16 cellular contexts compared by ENCODE assay signal in genomic region chrX:41538707-41539106, GRCh38.
A peak's percentile ranks its signal among the peaks of the same experiment; 100 is the strongest.
DNase-seq lines count a peak whose midpoint lies in the region; ATAC-seq, FAIRE-seq and TF ChIP-seq lines count a peak whose summit lies in the region.
"Had no signal": no experiment of that assay in that cellular context is flagged by ENCODE, and none has a peak within 500 bp of the region (broad histone marks: within the 10 kb centered on the region; RNA-seq: fewer than 3 reads in every experiment).

No MANE protein-coding gene starts in this region.

- no peak for TF ChIP-seq POLR2A in HepG2 (IDR thresholded peaks at IDR 0.05; ENCODE audit: insufficient read depth in 1 of 2, low read depth in 2 of 2, low read length in 2 of 2)

- H3K4me1 ChIP-seq in left lung (no peaks in the 10 kb centered on the region), HepG2 (ENCODE audit: insufficient read depth, low read length) (no peaks in the 10 kb centered on the region)
- H3K4me1 ChIP-seq: BE2C, HAP-1 had no signal

- H3K4me3 ChIP-seq in left lung, result no peak overlapping the region
- no peak overlapping the region for H3K4me3 ChIP-seq in HepG2 (replicated peaks in 1 of 3; ENCODE audit: insufficient read depth in 1 of 3, low read depth in 2 of 3, low read length in 3 of 3)
- H3K4me3 ChIP-seq: A549, HAP-1 had no signal

- H2AFZ ChIP-seq in HepG2 (ENCODE audit: low read length), result no peak overlapping the region

- peak; percentile 31 for DNase-seq in DMS79 (lab: John Stamatoyannopoulos, UW)
- DNase-seq in DMS79 treated with DMSO at 0.1 percent for 48 hours (lab: John Stamatoyannopoulos, UW), result peak; percentile 32
- peak; percentile 7 for DNase-seq in NCI-H510A (lab: John Stamatoyannopoulos, UW)
- no peak for DNase-seq in left lung
- DNase-seq in HepG2 (ENCODE audit: low spot score), result no peak
- no peak for DNase-seq in endothelial cell (ENCODE audit: low spot score)
- no peak for DNase-seq in natural killer cell treated with Interleukin-12 subunit alpha and Interleukin-12 subunit beta and Interleukin-15 and Interleukin-18, amount 100 ng/mL, for 72 hours (ENCODE audit: low spot score)
- DNase-seq: BE2C; CD4-positive, alpha-beta memory T cell; COR-L47; DMS153; GF-D8 had no signal

- H3K27me3 ChIP-seq in left lung (no peaks in the 10 kb centered on the region), HepG2 (ENCODE audit: control insufficient read depth in 1 of 2, insufficient read depth in 2 of 2, low read length in 2 of 2) (no peaks in the 10 kb centered on the region)
- H3K27me3 ChIP-seq: BE2C had no signal

- H3K9me3 ChIP-seq in left lung (no peaks in the 10 kb centered on the region), HepG2 (ENCODE audit: low read length) (no peaks in the 10 kb centered on the region)
- H3K9me3 ChIP-seq: BE2C, HAP-1 had no signal

- no peak overlapping the region for H3K9ac ChIP-seq in HepG2 (ENCODE audit: insufficient read depth, low read depth, low read length)

- no peak overlapping the region for H3K4me3 Mint-ChIP-seq in endothelial cell (ENCODE audit: unreplicated experiment)
- H3K4me3 Mint-ChIP-seq in natural killer cell treated with Interleukin-12 subunit alpha and Interleukin-12 subunit beta and Interleukin-15 and Interleukin-18, amount 100 ng/mL, for 72 hours, result no peak overlapping the region
- H3K4me3 Mint-ChIP-seq: CD4-positive, alpha-beta memory T cell had no signal

- intact Hi-C loops in left lung (cut with DNase I) (no loop called here), HepG2 (cut with micrococcal nuclease; ENCODE audit: unreplicated experiment) (no loop called here)

- H3K27ac Mint-ChIP-seq in endothelial cell (ENCODE audit: unreplicated experiment), result no peak overlapping the region
- no peak overlapping the region for H3K27ac Mint-ChIP-seq in natural killer cell treated with Interleukin-12 subunit alpha and Interleukin-12 subunit beta and Interleukin-15 and Interleukin-18, amount 100 ng/mL, for 72 hours
- H3K27ac Mint-ChIP-seq: CD4-positive, alpha-beta memory T cell had no signal

- H3K27ac ChIP-seq in left lung, result no peak overlapping the region
- H3K27ac ChIP-seq in HepG2 (ENCODE audit: extremely low read length, insufficient read depth, low read length), result no peak overlapping the region
- H3K27ac ChIP-seq: A549, C4-2B had no signal

- CTCF ChIA-PET in HepG2 (lab: Yijun Ruan, JAX; ENCODE audit: low intra/inter-chr PET ratio, low total read pairs), result no interaction called here

- POLR2A ChIA-PET in HepG2 (lab: Yijun Ruan, JAX), result no interaction called here

- ATAC-seq in left lung (peak; percentile 83), HepG2 (no peak)
- ATAC-seq in natural killer cell treated with Interleukin-12 subunit alpha and Interleukin-12 subunit beta and Interleukin-15 and Interleukin-18, amount 100 ng/mL, for 72 hours, result no peak
- ATAC-seq: A549 had no signal

- no peaks in the 10 kb centered on the region for H3K36me3 Mint-ChIP-seq in endothelial cell (ENCODE audit: low read depth, unreplicated experiment)
- no peaks in the 10 kb centered on the region for H3K36me3 Mint-ChIP-seq in natural killer cell treated with Interleukin-12 subunit alpha and Interleukin-12 subunit beta and Interleukin-15 and Interleukin-18, amount 100 ng/mL, for 72 hours

- no peaks in the 10 kb centered on the region for H4K20me1 ChIP-seq in HepG2 (ENCODE audit: insufficient read depth, low read length)

- no peaks in the 10 kb centered on the region for H3K79me2 ChIP-seq in HepG2 (ENCODE audit: insufficient read depth, low read length)

- WGBS in HepG2 (ENCODE audit: low lambda C conversion rate), result 97% methylated on average over 4 of the region's 4 CpGs

- no peaks in the 10 kb centered on the region for H3K9me3 Mint-ChIP-seq in endothelial cell (ENCODE audit: unreplicated experiment)
- no peaks in the 10 kb centered on the region for H3K9me3 Mint-ChIP-seq in natural killer cell treated with Interleukin-12 subunit alpha and Interleukin-12 subunit beta and Interleukin-15 and Interleukin-18, amount 100 ng/mL, for 72 hours
- H3K9me3 Mint-ChIP-seq: CD4-positive, alpha-beta memory T cell had no signal

- TF ChIP-seq RAD21 in HepG2 (CRISPR knock-in tag; IDR thresholded peaks at IDR 0.05), result no peak

- FAIRE-seq in HepG2 (lab: Jason Lieb, UNC), result no peak
- FAIRE-seq: H1 had no signal

- H3K4me2 ChIP-seq in HepG2 (ENCODE audit: low read depth, low read length), result no peak overlapping the region
- H3K4me2 ChIP-seq: A549 had no signal

- no peaks in the 10 kb centered on the region for H3K36me3 ChIP-seq in left lung
- H3K36me3 ChIP-seq in HepG2 (replicated peaks in 1 of 2; ENCODE audit: control insufficient read depth in 1 of 2, insufficient read depth in 2 of 2, low read length in 2 of 2), result no peaks in the 10 kb centered on the region; a peak in 1 of 5 replicates
- H3K36me3 ChIP-seq: BE2C had no signal

- TF ChIP-seq EP300 in HepG2 (IDR thresholded peaks at IDR 0.05; ENCODE audit: low read depth in 2 of 2, low read length in 2 of 2) (no peak), HepG2 (CRISPR knock-in tag; IDR thresholded peaks at IDR 0.05; ENCODE audit: borderline replicate concordance) (no peak)

- in situ Hi-C loops in HepG2 (cut with HindIII; ENCODE audit: extremely low pct_ligation_motif_present, low pct_unique_long_range_greater_than_20kb), result no loop called here

- TF ChIP-seq CTCF in left lung (IDR thresholded peaks at IDR 0.05), result no peak
- TF ChIP-seq CTCF in HepG2 (CRISPR knock-in tag; IDR thresholded peaks at IDR 0.05), result no peak
- TF ChIP-seq CTCF in endothelial cell (IDR thresholded peaks at IDR 0.05; ENCODE audit: unreplicated experiment), result no peak

- H3K27me3 Mint-ChIP-seq in endothelial cell (ENCODE audit: unreplicated experiment), result no peaks in the 10 kb centered on the region
- peaks cover 0 to 6% of the 10 kb centered on the region in 2 donors for H3K27me3 Mint-ChIP-seq in natural killer cell treated with Interleukin-12 subunit alpha and Interleukin-12 subunit beta and Interleukin-15 and Interleukin-18, amount 100 ng/mL, for 72 hours
- H3K27me3 Mint-ChIP-seq: CD4-positive, alpha-beta memory T cell had no signal

- no peaks in the 10 kb centered on the region for H3K4me1 Mint-ChIP-seq in endothelial cell (ENCODE audit: unreplicated experiment)
- peaks cover 0 to 2% of the 10 kb centered on the region in 2 donors for H3K4me1 Mint-ChIP-seq in natural killer cell treated with Interleukin-12 subunit alpha and Interleukin-12 subunit beta and Interleukin-15 and Interleukin-18, amount 100 ng/mL, for 72 hours (ENCODE audit: low read depth in 2 of 2)

- no TSS peak for BruUV-seq in HepG2 (replicated peaks; lab: Mats Ljungman, UMichigan)

TF ChIP-seq in HepG2, 621 proteins besides CTCF, POLR2A, EP300 and RAD21:
- no peak for TF ChIP-seq NFE2L1 (CRISPR knock-in tag; IDR thresholded peaks at IDR 0.05; ENCODE audit: borderline replicate concordance)
- no peak for TF ChIP-seq SP4 (CRISPR knock-in tag; IDR thresholded peaks at IDR 0.05)

Comparison
In these comparisons a context has a peak if more than half of its experiments do, and no peak if none do; other contexts are left out.
1. DNase-seq: peak in DMS79 (single experiment), DMS79 treated with DMSO at 0.1 percent for 48 hours (single experiment) and NCI-H510A (single experiment); none in left lung (0 of 2), HepG2 (single experiment), endothelial cell (single experiment) and natural killer cell treated with Interleukin-12 subunit alpha and Interleukin-12 subunit beta and Interleukin-15 and Interleukin-18, amount 100 ng/mL, for 72 hours (single experiment).